12 cellular contexts compared by ENCODE assay signal in genomic region chr2:43294973-43295603, GRCh38.
DNase-seq lines count a peak whose midpoint lies in the region; ATAC-seq and TF ChIP-seq lines count a peak whose summit lies in the region.
"Had no signal": no experiment of that assay in that cellular context is flagged by ENCODE, and none has a peak within 500 bp of the region (broad histone marks: within the 10 kb centered on the region; RNA-seq: fewer than 3 reads in every experiment).

No MANE protein-coding gene starts in this region.

- H3K27ac ChIP-seq in KMS-11 = peak overlapping the region; percentile 76
- H3K27ac ChIP-seq in esophagus squamous epithelium = peak overlapping the region in 3 of 4 donors; percentile 13 to 74 (median 34)
- H3K27ac ChIP-seq in suprapubic skin = peak overlapping the region; percentile 77
- H3K27ac ChIP-seq: neutrophil, VCaP had no signal

- WGBS in esophagus squamous epithelium, 2 donors = 92% methylated on average over 5 of the region's 5 CpGs
- 84% methylated on average over 5 of the region's 5 CpGs for WGBS in suprapubic skin

- no peak overlapping the region for H2AFZ ChIP-seq in KMS-11 (ENCODE audit: low read depth)

- no peaks in the 10 kb centered on the region for H3K9me3 ChIP-seq in esophagus squamous epithelium
- H3K9me3 ChIP-seq in suprapubic skin = no peaks in the 10 kb centered on the region
- H3K9me3 ChIP-seq: neutrophil had no signal

- TF ChIP-seq EP300 in suprapubic skin (IDR thresholded peaks at IDR 0.05) = no peak

- peaks cover 21% of the 10 kb centered on the region for H3K36me3 Mint-ChIP-seq in activated naive CD4-positive, alpha-beta T cell treated with anti-CD3 and anti-CD28 coated beads, Interleukin-2, amount 50 U/mL, for 24 hours

- no peak for TF ChIP-seq POLR2A in esophagus squamous epithelium (IDR thresholded peaks at IDR 0.05)
- TF ChIP-seq POLR2A in suprapubic skin (IDR thresholded peaks at IDR 0.05) = no peak

- no peak overlapping the region for H3K9ac ChIP-seq in KMS-11

- H3K4me2 ChIP-seq in KMS-11 = peak overlapping the region; percentile 83; the same call in 1 of the 2 replicates

- H3K36me3 ChIP-seq in KMS-11 (ENCODE audit: insufficient read depth) = 0 out of 2 replicates have a peak, but pooled peaks cover 6% of the 10 kb centered on the region
- peaks cover 4 to 24% (median 6%) of the 10 kb centered on the region in 3 donors for H3K36me3 ChIP-seq in esophagus squamous epithelium
- H3K36me3 ChIP-seq in suprapubic skin = peaks cover 8% of the 10 kb centered on the region
- H3K36me3 ChIP-seq: neutrophil had no signal

- intact Hi-C loops in esophagus squamous epithelium (cut with DNase I) = no loop called here

- H3K4me1 ChIP-seq in KMS-11 (ENCODE audit: low read depth, poor library complexity, severe bottlenecking) (peaks cover 60% of the 10 kb centered on the region), esophagus squamous epithelium (peaks cover 11 to 23% (median 23%) of the 10 kb centered on the region in 3 donors), suprapubic skin (peaks cover 18% of the 10 kb centered on the region)

- TF ChIP-seq CTCF in KMS-11 (conservative IDR thresholded peaks at IDR 0.05; ENCODE audit: low read depth, low read length) = no peak
- TF ChIP-seq CTCF in esophagus squamous epithelium (IDR thresholded peaks at IDR 0.05) = no peak
- TF ChIP-seq CTCF in suprapubic skin (IDR thresholded peaks at IDR 0.05) = no peak

- ATAC-seq in activated CD4-positive, CD25-positive, alpha-beta regulatory T cell treated with anti-CD3 and anti-CD28 coated beads, Interleukin-2, amount 50 U/mL, for 24 hours = no peak

- peak overlapping the region; percentile 98 for H3K27ac Mint-ChIP-seq in activated naive CD4-positive, alpha-beta T cell treated with anti-CD3 and anti-CD28 coated beads, Interleukin-2, amount 50 U/mL, for 24 hours

- H3K79me2 ChIP-seq in KMS-11 (ENCODE audit: insufficient read depth, low read depth) = no peaks in the 10 kb centered on the region

- no peak for DNase-seq in activated naive CD4-positive, alpha-beta T cell treated with Interleukin-2 at 50 U/mL for 16 hours
- DNase-seq in esophagus squamous epithelium (lab: John Stamatoyannopoulos, UW) (no peak), suprapubic skin (ENCODE audit: low spot score in 2 of 2) (no peak), DMS114 treated with DMSO at 0.1 percent for 48 hours (lab: John Stamatoyannopoulos, UW; ENCODE audit: unreplicated experiment) (no peak), NCI-H226 (no peak)
- DNase-seq: DMS 273 treated with DMSO at 0.1 percent for 48 hours, NCI-H1048 had no signal

- no peaks in the 10 kb centered on the region for H3K27me3 Mint-ChIP-seq in activated naive CD4-positive, alpha-beta T cell treated with anti-CD3 and anti-CD28 coated beads, Interleukin-2, amount 50 U/mL, for 24 hours

- no peaks in the 10 kb centered on the region for H3K27me3 ChIP-seq in KMS-11 (ENCODE audit: insufficient read depth, low read depth)
- H3K27me3 ChIP-seq in esophagus squamous epithelium = no peaks in the 10 kb centered on the region
- H3K27me3 ChIP-seq in suprapubic skin = no peaks in the 10 kb centered on the region
- H3K27me3 ChIP-seq: neutrophil had no signal

- H4K20me1 ChIP-seq in KMS-11 (ENCODE audit: insufficient read depth) = no peaks in the 10 kb centered on the region

- H3K4me3 ChIP-seq in KMS-11 (IDR thresholded peaks at IDR 0.05; ENCODE audit: insufficient read depth, low read depth, low read length) (no peak overlapping the region), esophagus squamous epithelium (no peak overlapping the region), suprapubic skin (no peak overlapping the region)

- no peaks in the 10 kb centered on the region for H3K9me3 Mint-ChIP-seq in activated naive CD4-positive, alpha-beta T cell treated with anti-CD3 and anti-CD28 coated beads, Interleukin-2, amount 50 U/mL, for 24 hours

- peaks cover 24% of the 10 kb centered on the region for H3K4me1 Mint-ChIP-seq in activated naive CD4-positive, alpha-beta T cell treated with anti-CD3 and anti-CD28 coated beads, Interleukin-2, amount 50 U/mL, for 24 hours

- no peak overlapping the region for H3K4me3 Mint-ChIP-seq in activated naive CD4-positive, alpha-beta T cell treated with anti-CD3 and anti-CD28 coated beads, Interleukin-2, amount 50 U/mL, for 24 hours
